In the genomic region with DNA sequence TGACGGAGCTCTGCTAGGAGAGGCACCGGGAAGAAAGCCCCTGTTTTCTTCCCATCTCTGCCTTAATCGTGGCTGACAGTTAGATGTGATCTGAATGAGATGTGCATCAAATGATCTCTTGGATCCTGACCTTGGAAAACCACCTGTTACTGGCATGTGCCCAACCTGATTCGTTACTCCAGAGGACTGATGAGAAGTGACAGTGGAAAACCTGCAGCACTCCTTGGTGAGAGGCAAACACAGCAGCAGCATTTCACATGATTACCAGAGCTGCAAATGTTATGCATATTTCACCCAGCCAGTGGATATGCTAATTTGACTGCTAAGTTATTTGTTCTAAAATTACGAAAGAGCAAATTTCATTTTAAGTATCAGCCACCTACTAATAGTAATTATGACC, we compare ENCODE assay signal across 17 cellular contexts.
DNase-seq lines count a peak whose midpoint lies in the region; ATAC-seq and TF ChIP-seq lines count a peak whose summit lies in the region.
"Had no signal": no experiment of that assay in that cellular context is flagged by ENCODE, and none has a peak within 500 bp of the region (broad histone marks: within the 10 kb centered on the region; RNA-seq: fewer than 3 reads in every experiment).

No MANE protein-coding gene starts in this region.

- H3K4me2 ChIP-seq in H9 (ENCODE audit: insufficient read depth, insufficient read length, low read length) (no peak overlapping the region), neural cell (ENCODE audit: low read length) (no peak overlapping the region)
- H3K4me2 ChIP-seq: A549, GM23338 had no signal

- no peak overlapping the region for H2AK5ac ChIP-seq in H9 (ENCODE audit: insufficient read length, low read length)

- H3K4me1 Mint-ChIP-seq in H9 = peaks cover 41 to 44% of the 10 kb centered on the region in 2 experiments

- no peaks in the 10 kb centered on the region for H3K9me3 Mint-ChIP-seq in H9
- H3K9me3 Mint-ChIP-seq: CD4-positive, alpha-beta memory T cell had no signal

- no peak overlapping the region for H3K18ac ChIP-seq in H9 (ENCODE audit: insufficient read length, low read depth, low read length)

- TF ChIP-seq RAD21 in neural cell (conservative IDR thresholded peaks at IDR 0.05) = no peak

- peaks cover 7% of the 10 kb centered on the region for H3K23me2 ChIP-seq in H9 (ENCODE audit: insufficient read length, low read depth, low read length, poor library complexity, severe bottlenecking)

- H3F3A ChIP-seq in neural cell (ENCODE audit: insufficient read depth, low read length, poor library complexity, severe bottlenecking) = peaks cover 4% of the 10 kb centered on the region

- no peaks in the 10 kb centered on the region for H3K36me3 Mint-ChIP-seq in H9 (ENCODE audit: insufficient read depth in 1 of 3, low read depth in 3 of 3)
- H3K36me3 Mint-ChIP-seq: CD4-positive, alpha-beta memory T cell had no signal

- H3K27ac ChIP-seq in H9 (ENCODE audit: insufficient read length, low read depth, low read length) (no peak overlapping the region), caudate nucleus (ENCODE audit: low read depth, low read length) (peak overlapping the region; percentile 46), neural cell (ENCODE audit: low read length) (peak overlapping the region; percentile 56), colonic mucosa (no peak overlapping the region)
- no peak overlapping the region for H3K27ac ChIP-seq in effector memory CD4-positive, alpha-beta T cell (ENCODE audit: insufficient read depth, low read length, poor library complexity, severe bottlenecking)
- H3K27ac ChIP-seq: A549, C4-2B had no signal

- no peaks in the 10 kb centered on the region for H3K79me1 ChIP-seq in H9 (ENCODE audit: insufficient read depth, low read depth, low read length, poor library complexity, severe bottlenecking)

- DNase-seq in H9 (no peak), NCI-H69 (lab: John Stamatoyannopoulos, UW) (peak; percentile 40), caudate nucleus (lab: John Stamatoyannopoulos, UW) (peak in 18 of 61 donors; percentile 18 to 78 (median 43)), colonic mucosa (no peak)
- no peak for DNase-seq in effector memory CD4-positive, alpha-beta T cell
- DNase-seq: BE2C; CD4-positive, alpha-beta memory T cell; DMS79 had no signal

- no peak overlapping the region for H3T11ph ChIP-seq in H9 (ENCODE audit: low read length)

- H3K36me3 ChIP-seq in neural cell (ENCODE audit: insufficient read depth, low read length) (no peaks in the 10 kb centered on the region), colonic mucosa (no peaks in the 10 kb centered on the region)
- no peaks in the 10 kb centered on the region for H3K36me3 ChIP-seq in effector memory CD4-positive, alpha-beta T cell (ENCODE audit: control insufficient read depth, insufficient read depth, low read length)
- H3K36me3 ChIP-seq: BE2C, HAP-1 had no signal

- no peak overlapping the region for H4K91ac ChIP-seq in H9 (ENCODE audit: insufficient read length, low read depth, low read length)

- no peaks in the 10 kb centered on the region for H4K20me1 ChIP-seq in H9 (ENCODE audit: control insufficient read depth, insufficient read depth, insufficient read length)
- H4K20me1 ChIP-seq in neural cell (ENCODE audit: insufficient read depth) = no peaks in the 10 kb centered on the region

- H3K9ac ChIP-seq in H9 (ENCODE audit: extremely low read depth, insufficient read length, low read length) (no peak overlapping the region), neural cell (ENCODE audit: low read length) (peak overlapping the region; percentile 35), colonic mucosa (ENCODE audit: low read depth in 2 of 2, low read length in 2 of 2) (no peak overlapping the region)

- peak overlapping the region in 2 of 3 experiments; percentile 80 to 85; a peak in 3 of 7 replicates for H3K27ac Mint-ChIP-seq in H9
- H3K27ac Mint-ChIP-seq: CD4-positive, alpha-beta memory T cell; GM23338 had no signal

- TF ChIP-seq CTCF in H9 (conservative IDR thresholded peaks at IDR 0.05) (no peak), neural cell (IDR thresholded peaks at IDR 0.05; ENCODE audit: poor library complexity, severe bottlenecking) (no peak), colonic mucosa (IDR thresholded peaks at IDR 0.05) (no peak)

- no peak overlapping the region for H4K5ac ChIP-seq in H9 (ENCODE audit: insufficient read length, low read depth, low read length)

- H2AFZ ChIP-seq in H9 (ENCODE audit: low read length) = no peak overlapping the region
- no peak overlapping the region for H2AFZ ChIP-seq in neural cell (ENCODE audit: low read depth, low read length)
- H2AFZ ChIP-seq: GM23338 had no signal

- ATAC-seq in HG02981 (IDR thresholded peaks at IDR 0.05; ENCODE audit: unreplicated experiment) = no peak
- ATAC-seq in GM18517 (IDR thresholded peaks at IDR 0.05; ENCODE audit: unreplicated experiment) = no peak
- ATAC-seq: A549, GM12878, GM23338, HepG2 had no signal

- H2BK15ac ChIP-seq in H9 (ENCODE audit: low read depth, low read length) = no peak overlapping the region

- no peak overlapping the region for H3K4me3 Mint-ChIP-seq in H9
- H3K4me3 Mint-ChIP-seq: CD4-positive, alpha-beta memory T cell; GM23338 had no signal

- H3K4me3 ChIP-seq in neural cell (ENCODE audit: low read length) (no peak overlapping the region), colonic mucosa (no peak overlapping the region)
- no peak overlapping the region for H3K4me3 ChIP-seq in effector memory CD4-positive, alpha-beta T cell (ENCODE audit: insufficient read depth, low read depth, low read length, poor library complexity, severe bottlenecking)
- H3K4me3 ChIP-seq: A549, GM12878, GM23338, HAP-1 had no signal

- intact Hi-C loops in colonic mucosa (cut with DNase I) = no loop called here

- H4K8ac ChIP-seq in H9 (replicated peaks; ENCODE audit: insufficient read length, low read depth, low read length) = no peak overlapping the region

- peaks cover 2% of the 10 kb centered on the region; the same call in 1 of the 2 replicates for H3K27me3 Mint-ChIP-seq in H9 (ENCODE audit: low read depth)

- no peaks in the 10 kb centered on the region for H3K9me3 ChIP-seq in H9 (ENCODE audit: control insufficient read depth, low read depth, low read length)
- H3K9me3 ChIP-seq in neural cell (ENCODE audit: low read length) = no peaks in the 10 kb centered on the region
- no peaks in the 10 kb centered on the region for H3K9me3 ChIP-seq in effector memory CD4-positive, alpha-beta T cell (ENCODE audit: control insufficient read depth, low read length)
- H3K9me3 ChIP-seq in colonic mucosa = no peaks in the 10 kb centered on the region
- H3K9me3 ChIP-seq: A549, BE2C, HAP-1 had no signal

- no peaks in the 10 kb centered on the region for H3K27me3 ChIP-seq in H9 (ENCODE audit: insufficient read depth, low read length)
- no peaks in the 10 kb centered on the region for H3K27me3 ChIP-seq in neural cell (ENCODE audit: insufficient read depth, low read depth, low read length)
- no peaks in the 10 kb centered on the region for H3K27me3 ChIP-seq in effector memory CD4-positive, alpha-beta T cell (replicated peaks; ENCODE audit: control insufficient read depth, insufficient read depth, low read length, poor library complexity, severe bottlenecking)
- H3K27me3 ChIP-seq in colonic mucosa = no peaks in the 10 kb centered on the region
- H3K27me3 ChIP-seq: BE2C had no signal

- no peak overlapping the region for H2BK5ac ChIP-seq in H9 (ENCODE audit: insufficient read length, low read length)

- H3K23ac ChIP-seq in H9 (ENCODE audit: insufficient read length, low read depth, low read length) = no peak overlapping the region

- H3K4me1 ChIP-seq in H9 (ENCODE audit: insufficient read depth, low read length) (peaks cover 4% of the 10 kb centered on the region; the same call in 1 of the 2 replicates), colonic mucosa (no peaks in the 10 kb centered on the region)
- no peaks in the 10 kb centered on the region for H3K4me1 ChIP-seq in effector memory CD4-positive, alpha-beta T cell (ENCODE audit: control insufficient read depth, insufficient read depth, low read length, poor library complexity, severe bottlenecking)
- H3K4me1 ChIP-seq: BE2C, HAP-1 had no signal

- H3K56ac ChIP-seq in H9 (ENCODE audit: insufficient read length, low read depth, low read length) = no peak overlapping the region

- TF ChIP-seq EP300 in neural cell (conservative IDR thresholded peaks at IDR 0.05; ENCODE audit: poor library complexity, severe bottlenecking) = no peak

- H3K14ac ChIP-seq in H9 (ENCODE audit: insufficient read depth, low read length) = no peak overlapping the region

- no peak overlapping the region for H2BK120ac ChIP-seq in H9 (ENCODE audit: low read depth, low read length, poor library complexity, severe bottlenecking)

- no peak overlapping the region for H2BK20ac ChIP-seq in H9 (ENCODE audit: low read depth, low read length, poor library complexity, severe bottlenecking)

- H3K4ac ChIP-seq in H9 (ENCODE audit: low read depth, low read length) = no peak overlapping the region

- H2BK12ac ChIP-seq in H9 (ENCODE audit: insufficient read length, low read depth, low read length) = no peak overlapping the region

- WGBS in H9 (ENCODE audit: extremely low coverage, insufficient read length, low lambda C conversion rate) = no CpG with 5 or more reads among the region's 5 CpGs

- no peaks in the 10 kb centered on the region for H3K9me2 ChIP-seq in neural cell (ENCODE audit: insufficient read depth, low read length)

- H3K79me2 ChIP-seq in H9 (ENCODE audit: insufficient read depth, low read length) = no peaks in the 10 kb centered on the region
- H3K79me2 ChIP-seq in neural cell (replicated peaks; ENCODE audit: insufficient read depth, low read length) = no peaks in the 10 kb centered on the region

Comparison
In these comparisons a context has a peak if more than half of its experiments do, and no peak if none do; other contexts are left out.
1. H3K27ac ChIP-seq: peak in caudate nucleus (single experiment) and neural cell (single experiment); none in H9 (single experiment), effector memory CD4-positive, alpha-beta T cell (single experiment) and colonic mucosa (single experiment).